ENCODE assay signal across 8 cellular contexts in the genomic region with DNA sequence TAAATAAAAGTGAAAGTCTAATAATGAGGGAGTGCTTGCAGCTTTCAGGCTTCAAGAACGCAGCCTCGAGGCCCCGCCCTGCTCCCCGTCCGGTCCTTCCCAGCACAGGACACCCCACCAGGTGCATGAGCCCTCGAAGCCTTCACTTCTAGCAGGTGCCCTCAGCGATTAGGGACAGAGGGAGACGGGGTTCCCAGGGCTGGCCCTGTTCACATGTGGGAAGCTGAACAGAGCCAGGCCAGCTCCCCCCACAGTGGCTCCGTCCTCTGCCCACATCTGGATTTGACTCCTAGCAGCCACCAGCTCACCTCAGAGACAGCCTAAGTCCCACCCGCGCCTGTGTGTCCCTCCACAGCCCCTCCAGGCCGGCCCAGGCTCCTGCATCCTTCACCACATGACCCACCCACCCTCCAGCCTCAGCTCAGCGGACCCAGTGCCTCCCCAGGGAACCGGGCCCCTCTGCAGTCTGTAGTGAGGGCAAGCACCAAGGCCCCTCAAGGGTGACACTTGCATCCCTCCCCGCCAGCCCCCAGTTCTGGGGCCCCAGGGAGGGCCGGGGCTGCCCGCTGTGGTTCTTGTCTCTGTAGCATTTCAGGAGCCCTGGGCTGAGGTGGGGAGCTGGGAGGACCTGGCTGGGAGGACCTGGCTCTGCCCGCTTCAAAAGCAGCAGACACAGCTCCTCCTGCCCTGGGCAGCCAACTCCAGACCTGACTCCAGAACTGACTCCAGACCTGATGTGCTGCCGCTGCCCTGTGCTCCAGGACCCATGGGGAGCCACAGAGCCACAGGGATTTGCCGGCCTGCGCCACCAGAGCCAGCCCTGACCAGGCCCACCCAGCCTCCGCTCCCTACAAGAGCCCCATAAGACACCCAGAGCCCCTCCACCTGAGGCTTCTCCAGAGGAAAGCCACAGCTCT. TPM values are rescaled to one million over a fixed set of nuclear protein-coding genes. Genes with fewer than 3 reads are reported as not detected.
DNase-seq lines count a peak whose midpoint lies in the region; ATAC-seq and TF ChIP-seq lines count a peak whose summit lies in the region.

No MANE protein-coding gene starts in this region.

- ATAC-seq in GM19035 (IDR thresholded peaks at IDR 0.05; ENCODE audit: unreplicated experiment) (peak; percentile 1), esophagus mucosa (peak; percentile 9)

- peaks cover 18% of the 10 kb centered on the region for H3K36me3 Mint-ChIP-seq in activated CD4-positive, alpha-beta memory T cell treated with anti-CD3 and anti-CD28 coated beads for 36 hours

- peak overlapping the region; percentile 63 for H3K4me3 ChIP-seq in retinal pigment epithelial cell (ENCODE audit: low read length)

- CTCF ChIA-PET in activated CD4-positive, alpha-beta memory T cell treated with anti-CD3 and anti-CD28 coated beads for 36 hours (lab: Charles Lee): interaction anchor here (0.7 to 2.3 kb wide), 8 partner anchors 10 to 135 kb away, joined by 3 to 14 read pairs (median 4); a partner anchor contains a TSS

- peak overlapping the region; percentile 96 for H3K27ac Mint-ChIP-seq in activated CD4-positive, alpha-beta memory T cell treated with anti-CD3 and anti-CD28 coated beads for 36 hours

- POLR2A ChIA-PET in activated CD4-positive, alpha-beta memory T cell treated with anti-CD3 and anti-CD28 coated beads for 36 hours (lab: Charles Lee): interaction anchor here (0.6 to 2.9 kb wide), 12 partner anchors 18 to 110 kb away, joined by 3 to 23 read pairs (median 4); a partner anchor contains a TSS

- intact Hi-C loops in activated CD4-positive, alpha-beta memory T cell treated with anti-CD3 and anti-CD28 coated beads for 36 hours (cut with micrococcal nuclease): loop anchor here (5.0 kb wide), 1 partner anchor 61 kb away; no protein-coding TSS in a partner anchor

- H3K4me3 Mint-ChIP-seq in activated CD4-positive, alpha-beta memory T cell treated with anti-CD3 and anti-CD28 coated beads for 36 hours: peak overlapping the region; percentile 94

- H3K9me3 Mint-ChIP-seq in activated CD4-positive, alpha-beta memory T cell treated with anti-CD3 and anti-CD28 coated beads for 36 hours: no peaks in the 10 kb centered on the region

- no peak for TF ChIP-seq CTCF in retinal pigment epithelial cell (conservative IDR thresholded peaks at IDR 0.05; ENCODE audit: low read depth, low read length)

- DNase-seq in activated CD4-positive, alpha-beta memory T cell treated with anti-CD3 and anti-CD28 coated beads for 36 hours: peak; percentile 72
- DNase-seq in retinal pigment epithelial cell (ENCODE audit: low read depth) (no peak), cerebellum (ENCODE audit: low spot score) (no peak), hepatic stellate cell (ENCODE audit: low spot score) (no peak), putamen (ENCODE audit: low spot score) (no peak), OCI-M1 (lab: John Stamatoyannopoulos, UW) (no peak)

- no peaks in the 10 kb centered on the region for H3K27me3 Mint-ChIP-seq in activated CD4-positive, alpha-beta memory T cell treated with anti-CD3 and anti-CD28 coated beads for 36 hours

- peaks cover 43% of the 10 kb centered on the region for H3K4me1 Mint-ChIP-seq in activated CD4-positive, alpha-beta memory T cell treated with anti-CD3 and anti-CD28 coated beads for 36 hours (ENCODE audit: low read depth)

RNA-seq across cellular contexts. Expression of a gene that starts 27.3 kb away (rescaled TPM):
- 100 to 1,000 TPM; 274 to 275 TPM for total RNA-seq in activated CD4-positive, alpha-beta memory T cell treated with anti-CD3 and anti-CD28 coated beads for 36 hours
- total RNA-seq in esophagus mucosa (138 TPM), cerebellum (112 TPM)

RNA-seq across cellular contexts. Expression of a gene that starts 35.9 kb away (rescaled TPM):
- total RNA-seq in activated CD4-positive, alpha-beta memory T cell treated with anti-CD3 and anti-CD28 coated beads for 36 hours: 100 to 1,000 TPM; 204 to 207 TPM
- total RNA-seq in esophagus mucosa (139 TPM), cerebellum (28.6 TPM)

RNA-seq across cellular contexts. Expression of a gene that starts 43.0 kb away (rescaled TPM):
- total RNA-seq in activated CD4-positive, alpha-beta memory T cell treated with anti-CD3 and anti-CD28 coated beads for 36 hours: 100 to 1,000 TPM in 1 of 2 experiments, 10 to 100 TPM in 1; 96.9 to 110 TPM
- total RNA-seq in esophagus mucosa: 67.5 TPM
- total RNA-seq in cerebellum: 6.5 TPM
